Comparison of ENCODE assay signal across 1 cellular context in the genomic region with DNA sequence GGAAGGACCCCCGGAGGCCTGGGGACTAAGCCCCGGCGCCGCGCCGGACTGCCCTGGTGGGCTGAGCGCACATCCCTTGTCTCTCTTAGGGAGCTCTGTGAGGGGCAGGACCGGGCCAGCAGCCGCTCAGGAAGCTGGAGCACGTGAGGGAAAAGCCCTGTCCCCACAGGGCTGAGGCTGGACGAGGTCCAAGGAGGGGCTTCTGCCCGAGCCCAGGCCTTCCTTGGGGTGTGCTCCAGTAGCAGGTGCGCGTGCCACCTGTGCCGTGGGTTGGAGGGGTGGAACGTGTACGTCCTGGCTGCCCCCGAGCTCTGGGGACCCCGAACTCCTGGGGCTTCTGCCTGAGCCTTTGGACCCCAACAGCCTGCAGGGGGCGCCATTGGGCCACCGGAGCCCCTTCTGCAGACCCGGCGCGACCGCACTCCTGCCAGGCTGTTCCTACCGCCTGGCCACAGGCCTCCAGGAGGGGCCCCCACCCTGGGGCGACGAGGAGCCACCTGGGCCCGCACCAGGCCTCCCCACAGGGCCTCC.
TF ChIP-seq lines count a peak whose summit lies in the region.

No MANE protein-coding gene starts in this region.

TF ChIP-seq in H1, 55 proteins besides CTCF, POLR2A, EP300 and RAD21:
- peak; percentile 74; the same call in 1 of the 2 replicates for TF ChIP-seq GABPA (IDR thresholded peaks at IDR 0.05; ENCODE audit: borderline replicate concordance, insufficient read depth, low read length)
- TF ChIP-seq SIN3A (conservative IDR thresholded peaks at IDR 0.05 in 1 of 2, IDR thresholded peaks at IDR 0.05 in 1 of 2; ENCODE audit: low read depth in 1 of 2, low read length in 2 of 2), result 0 out of 4 replicates have a peak, but pooled peaks of 1 of the 2 experiments have one; percentile 45
- TF ChIP-seq MAX (IDR thresholded peaks at IDR 0.05), result no peak
- TF ChIP-seq YY1 (IDR thresholded peaks at IDR 0.05; ENCODE audit: low read depth, low read length), result no peak
- TF ChIP-seq HDAC2 (IDR thresholded peaks at IDR 0.05; ENCODE audit: borderline replicate concordance in 1 of 2, low read depth in 2 of 2, low read length in 2 of 2), result 0 out of 4 replicates have a peak, but pooled peaks of 1 of the 2 experiments have one; percentile 55
